Comparison of ENCODE assay signal across 8 cellular contexts in the genomic region with DNA sequence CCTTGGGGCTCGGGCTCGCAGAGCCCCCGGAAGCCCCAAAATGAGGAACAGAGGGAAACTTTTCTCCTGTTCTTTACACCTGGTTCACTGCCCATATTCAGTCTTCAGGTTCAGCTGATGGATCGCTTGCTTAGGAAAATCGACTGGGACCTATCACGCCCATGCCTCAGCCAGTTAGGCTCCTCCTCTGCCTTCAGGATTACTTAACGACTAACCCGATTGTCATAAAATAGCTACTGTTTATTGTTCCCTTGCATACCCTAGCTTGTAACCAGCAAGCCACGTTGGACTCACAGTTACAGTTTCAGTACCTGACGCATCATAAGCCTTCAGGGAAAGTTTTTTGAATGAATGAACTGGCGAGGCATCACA. TPM values are rescaled to one million over a fixed set of nuclear protein-coding genes. Genes with fewer than 3 reads are reported as not detected.
DNase-seq lines count a peak whose midpoint lies in the region; ATAC-seq and TF ChIP-seq lines count a peak whose summit lies in the region.

No MANE protein-coding gene starts in this region.

- no peaks in the 10 kb centered on the region for H3K27me3 ChIP-seq in muscle layer of colon (ENCODE audit: control insufficient read depth in 1 of 2, insufficient read depth in 2 of 2, low read length in 2 of 2)

- peak overlapping the region; percentile 99 for H3K9ac ChIP-seq in muscle layer of colon (ENCODE audit: low read length)

- in situ Hi-C loops in G401 (cut with HindIII; ENCODE audit: low sequenced_read_pairs) = no loop called here

- peaks cover 10 to 17% (median 14%) of the 10 kb centered on the region in 3 donors for H3K4me1 Mint-ChIP-seq in IgD-negative memory B cell

- peak overlapping the region; percentile 89 to 100 (median 97) for H3K4me3 Mint-ChIP-seq in IgD-negative memory B cell

- peak overlapping the region; percentile 31 to 99 (median 99) for H3K27ac Mint-ChIP-seq in IgD-negative memory B cell

- peaks cover 19% of the 10 kb centered on the region for H3K4me1 ChIP-seq in muscle layer of colon (ENCODE audit: insufficient read depth, low read length)

- ATAC-seq in HG02678 (IDR thresholded peaks at IDR 0.05; ENCODE audit: unreplicated experiment) = no peak
- no peak for ATAC-seq in HG03097 (IDR thresholded peaks at IDR 0.05; ENCODE audit: low FRiP score, unreplicated experiment)

- peak overlapping the region; percentile 98 for H3K27ac ChIP-seq in muscle layer of colon (ENCODE audit: low read depth, low read length)

- peaks cover 35% of the 10 kb centered on the region for H3K36me3 ChIP-seq in muscle layer of colon (ENCODE audit: insufficient read depth, low read length)

- no peaks in the 10 kb centered on the region for H3K27me3 Mint-ChIP-seq in IgD-negative memory B cell

- H3K36me3 Mint-ChIP-seq in IgD-negative memory B cell = peaks cover 2% of the 10 kb centered on the region

- DNase-seq in COLO829 (ENCODE audit: low spot score) (peak; percentile 53), cardiac fibroblast (ENCODE audit: low read depth in 2 of 2) (peak in 1 of 2 donors; percentile 56), COR-L47 (lab: John Stamatoyannopoulos, UW) (no peak), G401 (ENCODE audit: low spot score) (no peak)

- H3K4me3 ChIP-seq in cardiac fibroblast (replicated peaks in 1 of 2; ENCODE audit: low read depth in 2 of 2, low read length in 2 of 2) (peak overlapping the region; percentile 80 to 92), muscle layer of colon (ENCODE audit: low read depth in 1 of 2, low read length in 2 of 2) (peak overlapping the region; percentile 43 to 100)

- no peaks in the 10 kb centered on the region for H3K9me3 ChIP-seq in muscle layer of colon (ENCODE audit: low read length)

- TF ChIP-seq CTCF in cardiac fibroblast (IDR thresholded peaks at IDR 0.05; ENCODE audit: low read depth, low read length) = no peak

- H3K9me3 Mint-ChIP-seq in IgD-negative memory B cell = no peaks in the 10 kb centered on the region

RNA-seq across cellular contexts. Expression of gene TARDBP, which starts 0.7 kb away (rescaled TPM):
- polyA plus RNA-seq in IgD-negative memory B cell = 59.2 TPM
- 31.6 and 70.3 TPM in 2 replicates for total RNA-seq in G401 (2014; rRNA removed; shearing (Covaris generic))

RNA-seq across cellular contexts. Expression of gene MASP2, which starts 33.9 kb away (rescaled TPM):
- not detected for polyA plus RNA-seq in IgD-negative memory B cell
- total RNA-seq in G401 (2014; rRNA removed; shearing (Covaris generic)) = not detected in 2 replicates

RNA-seq across cellular contexts. Expression of gene SRM, which starts 46.7 kb away (rescaled TPM):
- 93.4 TPM for polyA plus RNA-seq in IgD-negative memory B cell
- total RNA-seq in G401 (2014; rRNA removed; shearing (Covaris generic)) = 12.1 and 24.3 TPM in 2 replicates
